Comparison of ENCODE assay signal across 9 cellular contexts in genomic region chr1:6485937-6486250, GRCh38. TPM values are rescaled to one million over a fixed set of nuclear protein-coding genes. Genes with fewer than 3 reads are reported as not detected.
DNase-seq lines count a peak whose midpoint lies in the region; ATAC-seq and TF ChIP-seq lines count a peak whose summit lies in the region.
"Had no signal": no experiment of that assay in that cellular context is flagged by ENCODE, and none has a peak within 500 bp of the region (broad histone marks: within the 10 kb centered on the region; RNA-seq: fewer than 3 reads in every experiment).

No MANE protein-coding gene starts in this region.

- CTCF ChIA-PET in PC-9 (lab: Charles Lee), result interaction anchor here (0.6 to 0.8 kb wide), 4 partner anchors 36 to 220 kb away, joined by 3 to 6 read pairs (median 3); no protein-coding TSS in a partner anchor

- H3K27me3 Mint-ChIP-seq in central memory CD8-positive, alpha-beta T cell, result peaks cover 44% of the 10 kb centered on the region
- peaks cover 4% of the 10 kb centered on the region for H3K27me3 Mint-ChIP-seq in type B pancreatic cell

- peak overlapping the region; percentile 62 for H3K4me3 Mint-ChIP-seq in central memory CD8-positive, alpha-beta T cell
- H3K4me3 Mint-ChIP-seq in type B pancreatic cell, result peak overlapping the region; percentile 81

- no peak overlapping the region for H3K4me2 ChIP-seq in PC-9

- peaks cover 30% of the 10 kb centered on the region for H3K27me3 ChIP-seq in cardiac muscle cell
- peaks cover 4 to 57% of the 10 kb centered on the region in 2 donors for H3K27me3 ChIP-seq in left lung
- no peaks in the 10 kb centered on the region for H3K27me3 ChIP-seq in PC-9 (ENCODE audit: insufficient read depth, low read depth)

- H3F3A ChIP-seq in PC-9 (ENCODE audit: insufficient read depth, low read depth), result no peaks in the 10 kb centered on the region; the same call in 1 of the 2 replicates

- H3K27ac Mint-ChIP-seq in central memory CD8-positive, alpha-beta T cell (ENCODE audit: low read depth), result no peak overlapping the region
- no peak overlapping the region for H3K27ac Mint-ChIP-seq in type B pancreatic cell
- H3K27ac Mint-ChIP-seq: activated naive CD8-positive, alpha-beta T cell had no signal

- no peak for DNase-seq in cardiac muscle cell (ENCODE audit: low read depth in 1 of 2, low spot score in 1 of 2)
- no peak for DNase-seq in Right ventricle myocardium superior
- DNase-seq in central memory CD8-positive, alpha-beta T cell (ENCODE audit: low spot score in 2 of 2), result no peak
- no peak for DNase-seq in left lung
- no peak for DNase-seq in type B pancreatic cell (ENCODE audit: extremely low spot score, unreplicated experiment)
- DNase-seq in superior temporal gyrus (ENCODE audit: extremely low spot score), result no peak
- no peak for DNase-seq in PC-9

- H3K9me3 ChIP-seq in cardiac muscle cell (ENCODE audit: low read depth), result no peaks in the 10 kb centered on the region
- no peaks in the 10 kb centered on the region for H3K9me3 ChIP-seq in left lung
- H3K9me3 ChIP-seq in PC-9 (ENCODE audit: insufficient read depth, low read depth), result no peaks in the 10 kb centered on the region

- no peaks in the 10 kb centered on the region for H3K4me1 ChIP-seq in cardiac muscle cell (ENCODE audit: low read depth)
- peaks cover 11 to 22% of the 10 kb centered on the region in 2 donors for H3K4me1 ChIP-seq in left lung
- peaks cover 8% of the 10 kb centered on the region; the same call in 1 of the 2 replicates for H3K4me1 ChIP-seq in PC-9 (replicated peaks; ENCODE audit: insufficient read depth)

- no peaks in the 10 kb centered on the region for H3K9me2 ChIP-seq in PC-9 (ENCODE audit: insufficient read depth)

- H3K4me3 ChIP-seq in cardiac muscle cell (peak overlapping the region; percentile 32), left lung (peak overlapping the region; percentile 38 to 42), PC-9 (no peak overlapping the region)

- H3K9me3 Mint-ChIP-seq in central memory CD8-positive, alpha-beta T cell, result no peaks in the 10 kb centered on the region
- no peaks in the 10 kb centered on the region for H3K9me3 Mint-ChIP-seq in type B pancreatic cell

- intact Hi-C loops in Right ventricle myocardium superior (cut with DNase I), result loop anchor here (5.0 kb wide), 2 partner anchors 36 to 161 kb away; no protein-coding TSS in a partner anchor
- intact Hi-C loops in left lung (cut with DNase I), result loop anchor here in 1 of 2 donors (10.0 kb wide), 1 partner anchor 149 kb away; no protein-coding TSS in a partner anchor
- intact Hi-C loops in PC-9 (cut with micrococcal nuclease; ENCODE audit: unreplicated experiment), result loop anchor here (5.0 kb wide), 1 partner anchor 239 kb away; no protein-coding TSS in a partner anchor

- TF ChIP-seq CTCF in cardiac muscle cell (IDR thresholded peaks at IDR 0.05; ENCODE audit: low read depth, low read length), result no peak
- no peak for TF ChIP-seq CTCF in left lung (IDR thresholded peaks at IDR 0.05)
- no peak for TF ChIP-seq CTCF in type B pancreatic cell (conservative IDR thresholded peaks at IDR 0.05)
- TF ChIP-seq CTCF in PC-9 (conservative IDR thresholded peaks at IDR 0.05), result no peak

- H3K36me3 ChIP-seq in cardiac muscle cell, result no peaks in the 10 kb centered on the region
- no peaks in the 10 kb centered on the region for H3K36me3 ChIP-seq in left lung
- no peaks in the 10 kb centered on the region for H3K36me3 ChIP-seq in PC-9 (ENCODE audit: low read depth)

- H3K79me2 ChIP-seq in PC-9 (ENCODE audit: low read depth), result no peaks in the 10 kb centered on the region

- POLR2A ChIA-PET in PC-9 (lab: Charles Lee; ENCODE audit: unreplicated experiment), result no interaction called here

- no TSS peak for BruUV-seq in PC-9 (replicated peaks; lab: Mats Ljungman, UMichigan)

- H4K20me1 ChIP-seq in PC-9 (ENCODE audit: insufficient read depth), result no peaks in the 10 kb centered on the region

- ATAC-seq in Right ventricle myocardium superior (ENCODE audit: poor library complexity), result no peak
- no peak for ATAC-seq in central memory CD8-positive, alpha-beta T cell (replicated peaks; ENCODE audit: extremely low read depth, poor library complexity, severe bottlenecking)
- ATAC-seq in left lung, result no peak
- no peak for ATAC-seq in GM21723 (IDR thresholded peaks at IDR 0.05; ENCODE audit: unreplicated experiment)

- H3K27ac ChIP-seq in cardiac muscle cell (no peak overlapping the region), left lung (peak overlapping the region in 1 of 2 donors; percentile 73), PC-9 (no peak overlapping the region)

- H3K4me1 Mint-ChIP-seq in central memory CD8-positive, alpha-beta T cell, result peaks cover 13% of the 10 kb centered on the region
- peaks cover 22% of the 10 kb centered on the region for H3K4me1 Mint-ChIP-seq in type B pancreatic cell (ENCODE audit: unreplicated experiment)

- H3K36me3 Mint-ChIP-seq in central memory CD8-positive, alpha-beta T cell (ENCODE audit: insufficient read depth), result no peaks in the 10 kb centered on the region
- H3K36me3 Mint-ChIP-seq in type B pancreatic cell, result peaks cover 5% of the 10 kb centered on the region
- H3K36me3 Mint-ChIP-seq: activated naive CD8-positive, alpha-beta T cell had no signal

- H2AFZ ChIP-seq in PC-9, result no peak overlapping the region

RNA-seq across cellular contexts. Expression of gene PLEKHG5, which starts 5.6 kb away (rescaled TPM):
- total RNA-seq in cardiac muscle cell (21.8 and 34.8 TPM in 2 replicates), Right ventricle myocardium superior (16.8 TPM), left lung (10 to 100 TPM in 1 of 2 donors, 1 to 10 TPM in 1; 6.3 to 10.7 TPM), type B pancreatic cell (ENCODE audit: low replicate concordance) (28.5 and 30.6 TPM in 2 replicates), PC-9 (2021) (11.3 and 12.6 TPM in 2 replicates)
- 9.6 and 18.7 TPM in 2 replicates for polyA plus RNA-seq in cardiac muscle cell

RNA-seq across cellular contexts. Expression of gene TNFRSF25, which starts 19.9 kb away (rescaled TPM):
- total RNA-seq in cardiac muscle cell (24.4 and 31.4 TPM in 2 replicates), Right ventricle myocardium superior (13.7 TPM), left lung (1 to 10 TPM; 5.6 to 8.4 TPM), type B pancreatic cell (ENCODE audit: low replicate concordance) (27.0 and 29.4 TPM in 2 replicates), PC-9 (2021) (12.3 and 21.1 TPM in 2 replicates)
- 11.3 and 11.8 TPM in 2 replicates for polyA plus RNA-seq in cardiac muscle cell
